Comparison of ENCODE assay signal across 21 cellular contexts in the genomic region with DNA sequence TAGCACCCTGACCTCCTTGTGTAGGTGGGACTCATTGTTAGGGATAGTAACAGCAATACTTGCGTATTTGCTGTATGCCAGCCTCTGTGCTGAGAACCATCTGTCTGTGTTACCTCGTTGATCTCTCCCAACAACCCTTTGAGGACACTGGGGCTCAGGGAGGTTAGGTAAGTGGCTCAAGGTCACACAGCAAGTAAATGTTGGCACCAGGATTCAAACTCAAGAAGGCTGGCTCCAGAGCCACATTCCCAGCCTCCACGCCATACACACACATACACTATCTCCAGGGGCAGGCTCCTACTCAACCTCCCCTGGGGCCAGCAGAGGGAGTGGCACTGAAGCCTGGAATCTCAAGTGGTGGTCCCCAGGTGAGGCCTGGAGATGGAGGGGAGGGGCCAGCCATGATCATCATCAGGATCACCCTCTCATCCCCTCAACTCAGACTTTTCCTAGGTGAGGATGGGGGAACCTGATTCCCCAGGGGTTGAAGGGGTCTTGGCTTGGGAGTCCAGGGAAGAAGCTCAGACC.
A peak's percentile ranks its signal among the peaks of the same experiment; 100 is the strongest.
DNase-seq lines count a peak whose midpoint lies in the region; ATAC-seq and TF ChIP-seq lines count a peak whose summit lies in the region.
"Had no signal": no experiment of that assay in that cellular context is flagged by ENCODE, and none has a peak within 500 bp of the region (broad histone marks: within the 10 kb centered on the region; RNA-seq: fewer than 3 reads in every experiment).

No MANE protein-coding gene starts in this region.

- H3K36me3 ChIP-seq in neural progenitor cell: no peaks in the 10 kb centered on the region
- H3K36me3 ChIP-seq: BLaER1, HAP-1 had no signal

- no peak overlapping the region for H3K4me3 Mint-ChIP-seq in WTC11
- H3K4me3 Mint-ChIP-seq in neural progenitor cell: no peak overlapping the region
- H3K4me3 Mint-ChIP-seq in activated CD8-positive, alpha-beta memory T cell treated with anti-CD3 and anti-CD28 coated beads, Interleukin-2, amount 10 ng/mL, durations not matched to agents 7 days and 5 days: no peak overlapping the region
- H3K4me3 Mint-ChIP-seq: B cell; CD4-positive, CD25-positive, alpha-beta regulatory T cell; CD8-positive, alpha-beta T cell; HFFc6 had no signal

- H4K20me1 ChIP-seq in neural progenitor cell (ENCODE audit: low read depth): no peaks in the 10 kb centered on the region
- H4K20me1 ChIP-seq: BLaER1 had no signal

- no peak overlapping the region for H3K9ac ChIP-seq in neural progenitor cell
- H3K9ac ChIP-seq: BLaER1, GM23248 had no signal

- H3K27ac Mint-ChIP-seq in WTC11: no peak overlapping the region
- peak overlapping the region; percentile 74 for H3K27ac Mint-ChIP-seq in neural progenitor cell
- H3K27ac Mint-ChIP-seq in activated CD8-positive, alpha-beta memory T cell treated with anti-CD3 and anti-CD28 coated beads, Interleukin-2, amount 10 ng/mL, durations not matched to agents 7 days and 5 days: no peak overlapping the region
- H3K27ac Mint-ChIP-seq: B cell; CD4-positive, CD25-positive, alpha-beta regulatory T cell; CD8-positive, alpha-beta T cell; HFFc6 had no signal

- intact Hi-C loops in left ventricle myocardium superior (cut with micrococcal nuclease): no loop called here
- intact Hi-C loops in Right ventricle myocardium inferior (cut with DNase I): no loop called here

- no peak overlapping the region for H3K4me2 ChIP-seq in neural progenitor cell
- H3K4me2 ChIP-seq: BLaER1 had no signal

- H3K27me3 Mint-ChIP-seq in WTC11 (ENCODE audit: low read depth) (no peaks in the 10 kb centered on the region), neural progenitor cell (ENCODE audit: insufficient read depth, low read depth) (peaks cover 8% of the 10 kb centered on the region)
- peaks cover 3% of the 10 kb centered on the region for H3K27me3 Mint-ChIP-seq in activated CD8-positive, alpha-beta memory T cell treated with anti-CD3 and anti-CD28 coated beads, Interleukin-2, amount 10 ng/mL, durations not matched to agents 7 days and 5 days

- no peaks in the 10 kb centered on the region for H3K4me1 Mint-ChIP-seq in WTC11
- H3K4me1 Mint-ChIP-seq in neural progenitor cell: peaks cover 15% of the 10 kb centered on the region
- no peaks in the 10 kb centered on the region for H3K4me1 Mint-ChIP-seq in activated CD8-positive, alpha-beta memory T cell treated with anti-CD3 and anti-CD28 coated beads, Interleukin-2, amount 10 ng/mL, durations not matched to agents 7 days and 5 days
- H3K4me1 Mint-ChIP-seq: B cell; CD4-positive, CD25-positive, alpha-beta regulatory T cell had no signal

- POLR2A ChIA-PET in WTC11 (lab: Charles Lee): no interaction called here

- CTCF ChIA-PET in WTC11 (lab: Charles Lee): interaction anchor here (0.9 kb wide), 1 partner anchor 21 kb away, joined by 4 read pairs; no protein-coding TSS in a partner anchor
- CTCF ChIA-PET in activated CD8-positive, alpha-beta memory T cell treated with anti-CD3 and anti-CD28 coated beads, Interleukin-2, amount 10 ng/mL, durations not matched to agents 7 days and 5 days (lab: Charles Lee): no interaction called here

- H3K4me3 ChIP-seq in neural progenitor cell: no peak overlapping the region
- H3K4me3 ChIP-seq: BLaER1, GM12878, GM23248, HAP-1 had no signal

- no peaks in the 10 kb centered on the region for H3K4me1 ChIP-seq in neural progenitor cell
- H3K4me1 ChIP-seq: BLaER1, Caco-2, HAP-1 had no signal

- H3F3A ChIP-seq in neural progenitor cell (ENCODE audit: low read depth): no peaks in the 10 kb centered on the region

- ATAC-seq in left ventricle myocardium superior: no peak
- no peak for ATAC-seq in Right ventricle myocardium inferior
- ATAC-seq in WTC11: peak; percentile 61
- ATAC-seq in activated CD8-positive, alpha-beta memory T cell treated with anti-CD3 and anti-CD28 coated beads, Interleukin-2, amount 10 ng/mL, durations not matched to agents 7 days and 5 days: no peak
- ATAC-seq: CD8-positive, alpha-beta T cell; GM12878 had no signal

- H3K9me3 ChIP-seq in neural progenitor cell (ENCODE audit: low read depth): no peaks in the 10 kb centered on the region
- H3K9me3 ChIP-seq: BLaER1, HAP-1 had no signal

- H2AFZ ChIP-seq in neural progenitor cell (replicated peaks): no peak overlapping the region
- H2AFZ ChIP-seq: GM23248 had no signal

- DNase-seq in left ventricle myocardium superior (peak; percentile 1), Right ventricle myocardium inferior (ENCODE audit: missing footprints) (no peak), WTC11 (ENCODE audit: low spot score) (no peak), neural progenitor cell (ENCODE audit: low spot score) (no peak), NCI-H2196 treated with DMSO at 0.1 percent for 48 hours (lab: John Stamatoyannopoulos, UW; ENCODE audit: unreplicated experiment) (no peak), NCI-H187 treated with DMSO at 0.1 percent for 48 hours (lab: John Stamatoyannopoulos, UW) (no peak)
- no peak for DNase-seq in activated CD8-positive, alpha-beta memory T cell treated with anti-CD3 and anti-CD28 coated beads, Interleukin-2, amount 10 ng/mL, durations not matched to agents 7 days and 5 days
- DNase-seq: Caco-2; CD4-positive, CD25-positive, alpha-beta regulatory T cell; CD8-positive, alpha-beta T cell; DMS153; EL; GDM1; GM23248; HFFc6 had no signal

- TF ChIP-seq CTCF in WTC11 (IDR thresholded peaks at IDR 0.05) (no peak), neural progenitor cell (IDR thresholded peaks at IDR 0.05) (no peak)

- H3K27ac ChIP-seq in neural progenitor cell: no peak overlapping the region
- H3K27ac ChIP-seq: 22Rv1, BLaER1, C4-2B, GM23248 had no signal

- H3K9me3 Mint-ChIP-seq in WTC11: no peaks in the 10 kb centered on the region
- H3K9me3 Mint-ChIP-seq in neural progenitor cell: no peaks in the 10 kb centered on the region
- no peaks in the 10 kb centered on the region for H3K9me3 Mint-ChIP-seq in activated CD8-positive, alpha-beta memory T cell treated with anti-CD3 and anti-CD28 coated beads, Interleukin-2, amount 10 ng/mL, durations not matched to agents 7 days and 5 days (ENCODE audit: low read depth)
- H3K9me3 Mint-ChIP-seq: CD8-positive, alpha-beta T cell; HFFc6 had no signal

- H3K36me3 Mint-ChIP-seq in WTC11 (no peaks in the 10 kb centered on the region), neural progenitor cell (no peaks in the 10 kb centered on the region)
- H3K36me3 Mint-ChIP-seq in activated CD8-positive, alpha-beta memory T cell treated with anti-CD3 and anti-CD28 coated beads, Interleukin-2, amount 10 ng/mL, durations not matched to agents 7 days and 5 days: no peaks in the 10 kb centered on the region
- H3K36me3 Mint-ChIP-seq: CD8-positive, alpha-beta T cell had no signal

- no peaks in the 10 kb centered on the region for H3K27me3 ChIP-seq in neural progenitor cell
- H3K27me3 ChIP-seq: BLaER1 had no signal

- H3K79me2 ChIP-seq in neural progenitor cell (ENCODE audit: low read depth): no peaks in the 10 kb centered on the region

TF ChIP-seq in WTC11, 78 proteins besides CTCF, POLR2A, EP300 and RAD21 (continues in another document):
- TF ChIP-seq ATF2 (CRISPR knock-in tag; IDR thresholded peaks at IDR 0.05; ENCODE audit: borderline replicate concordance, low read depth): no peak
- no peak for TF ChIP-seq NR3C1 (CRISPR knock-in tag; conservative IDR thresholded peaks at IDR 0.05; ENCODE audit: low read depth)
- no peak for TF ChIP-seq ZNF416 (CRISPR knock-in tag; IDR thresholded peaks at IDR 0.05)
- TF ChIP-seq, protein P1, sequence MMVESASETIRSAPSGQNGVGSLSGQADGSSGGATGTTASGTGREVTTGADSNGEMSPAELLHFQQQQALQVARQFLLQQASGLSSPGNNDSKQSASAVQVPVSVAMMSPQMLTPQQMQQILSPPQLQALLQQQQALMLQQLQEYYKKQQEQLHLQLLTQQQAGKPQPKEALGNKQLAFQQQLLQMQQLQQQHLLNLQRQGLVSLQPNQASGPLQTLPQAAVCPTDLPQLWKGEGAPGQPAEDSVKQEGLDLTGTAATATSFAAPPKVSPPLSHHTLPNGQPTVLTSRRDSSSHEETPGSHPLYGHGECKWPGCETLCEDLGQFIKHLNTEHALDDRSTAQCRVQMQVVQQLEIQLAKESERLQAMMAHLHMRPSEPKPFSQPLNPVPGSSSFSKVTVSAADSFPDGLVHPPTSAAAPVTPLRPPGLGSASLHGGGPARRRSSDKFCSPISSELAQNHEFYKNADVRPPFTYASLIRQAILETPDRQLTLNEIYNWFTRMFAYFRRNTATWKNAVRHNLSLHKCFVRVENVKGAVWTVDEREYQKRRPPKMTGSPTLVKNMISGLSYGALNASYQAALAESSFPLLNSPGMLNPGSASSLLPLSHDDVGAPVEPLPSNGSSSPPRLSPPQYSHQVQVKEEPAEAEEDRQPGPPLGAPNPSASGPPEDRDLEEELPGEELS (CRISPR knock-in tag; IDR thresholded peaks at IDR 0.05): no peak
- TF ChIP-seq E2F5 (CRISPR knock-in tag; IDR thresholded peaks at IDR 0.05): no peak
- TF ChIP-seq CREM (CRISPR knock-in tag; IDR thresholded peaks at IDR 0.05): no peak
- TF ChIP-seq ESRRA (CRISPR knock-in tag; IDR thresholded peaks at IDR 0.05; ENCODE audit: borderline replicate concordance): no peak
- TF ChIP-seq TCF7 (CRISPR knock-in tag; IDR thresholded peaks at IDR 0.05; ENCODE audit: low read depth): no peak
- TF ChIP-seq NR1H2 (CRISPR knock-in tag; IDR thresholded peaks at IDR 0.05): no peak
- no peak for TF ChIP-seq NFATC4 (CRISPR knock-in tag; IDR thresholded peaks at IDR 0.05)
- TF ChIP-seq, protein P2, sequence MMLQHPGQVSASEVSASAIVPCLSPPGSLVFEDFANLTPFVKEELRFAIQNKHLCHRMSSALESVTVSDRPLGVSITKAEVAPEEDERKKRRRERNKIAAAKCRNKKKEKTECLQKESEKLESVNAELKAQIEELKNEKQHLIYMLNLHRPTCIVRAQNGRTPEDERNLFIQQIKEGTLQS (CRISPR knock-in tag; conservative IDR thresholded peaks at IDR 0.05): no peak
